ENCODE assay signal across 10 cellular contexts in the genomic region with DNA sequence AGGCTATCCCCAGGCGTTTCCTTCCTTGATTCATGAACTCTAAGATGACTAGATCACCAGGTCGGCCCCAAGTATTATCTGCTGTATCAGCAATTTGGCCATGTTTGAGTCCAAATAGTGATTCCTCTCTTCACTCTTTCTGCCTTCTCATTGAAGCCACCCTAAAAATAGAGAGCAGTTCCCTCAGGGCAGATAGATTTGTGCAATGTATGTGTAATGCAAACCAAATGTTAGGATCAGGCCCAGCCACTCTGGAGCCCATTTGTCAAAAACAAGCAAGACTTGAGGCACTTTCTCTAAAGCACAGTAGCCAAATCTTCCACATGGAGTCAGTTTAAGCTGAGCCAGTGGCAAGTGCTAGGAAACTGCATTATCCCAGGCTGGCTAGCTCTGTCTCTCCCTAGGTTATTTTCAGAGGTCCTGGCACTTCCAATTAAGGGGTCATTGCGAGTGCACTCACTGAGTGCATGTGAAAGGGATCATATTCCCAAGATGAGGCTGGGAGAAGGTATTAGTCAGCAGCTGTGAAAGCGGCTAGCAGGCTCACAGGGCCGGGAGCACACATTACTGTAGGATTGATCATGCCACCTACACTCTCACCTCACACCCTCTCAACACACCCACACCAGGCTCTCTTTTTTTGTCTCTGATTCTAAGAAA.
DNase-seq lines count a peak whose midpoint lies in the region; ATAC-seq and TF ChIP-seq lines count a peak whose summit lies in the region.
"Had no signal": no experiment of that assay in that cellular context is flagged by ENCODE, and none has a peak within 500 bp of the region (broad histone marks: within the 10 kb centered on the region; RNA-seq: fewer than 3 reads in every experiment).

No MANE protein-coding gene starts in this region.

- no peaks in the 10 kb centered on the region for H3K27me3 ChIP-seq in ACC112 (ENCODE audit: insufficient read depth, low read length)

- H3K4me3 ChIP-seq in ACC112 (ENCODE audit: low read depth, low read length) (no peak overlapping the region), coronary artery (no peak overlapping the region)
- H3K4me3 ChIP-seq: lung had no signal

- TF ChIP-seq CTCF in brain (conservative IDR thresholded peaks at IDR 0.05) (no peak), coronary artery (IDR thresholded peaks at IDR 0.05) (no peak)

- no peaks in the 10 kb centered on the region for H3K36me3 ChIP-seq in ACC112 (ENCODE audit: insufficient read depth, low read length)

- no peak for ATAC-seq in HG03196 (IDR thresholded peaks at IDR 0.05; ENCODE audit: unreplicated experiment)

- H3K27ac Mint-ChIP-seq in brain = peak overlapping the region in 4 of 5 experiments; percentile 8 to 87 (median 56)

- peak overlapping the region in 2 of 5 experiments; percentile 6 to 60 for H3K4me3 Mint-ChIP-seq in brain

- no peaks in the 10 kb centered on the region for H3K79me2 ChIP-seq in ACC112 (ENCODE audit: control insufficient read depth, insufficient read depth, low read length, unreplicated experiment)

- H3K27me3 Mint-ChIP-seq in brain = no peaks in the 10 kb centered on the region

- peaks cover 25% of the 10 kb centered on the region for H3K4me1 Mint-ChIP-seq in brain

- H3K36me3 Mint-ChIP-seq in brain = no peaks in the 10 kb centered on the region

- H3K27ac ChIP-seq in ACC112 (ENCODE audit: low read depth, low read length) = peak overlapping the region; percentile 30; the same call in 1 of the 2 replicates
- no peak overlapping the region for H3K27ac ChIP-seq in coronary artery
- H3K27ac ChIP-seq: KMS-11 had no signal

- DNase-seq in HS-5 (ENCODE audit: low read depth) = peak; percentile 84
- peak; percentile 92 for DNase-seq in islet precursor cell
- no peak for DNase-seq in HUDEP-2 (lab: John Stamatoyannopoulos, UW; ENCODE audit: unreplicated experiment in 76 of 76)
- DNase-seq in coronary artery (ENCODE audit: low spot score) = no peak
- no peak for DNase-seq in NCI-H2227 treated with DMSO at 0.1 percent for 48 hours (lab: John Stamatoyannopoulos, UW)

- H3K9me3 Mint-ChIP-seq in brain = peaks cover 0 to 6% (median 0%) of the 10 kb centered on the region in 5 experiments

- H2AFZ ChIP-seq in ACC112 (ENCODE audit: low read length, unreplicated experiment) = no peak overlapping the region

- H3K4me1 ChIP-seq in ACC112 (ENCODE audit: control insufficient read depth, insufficient read depth, low read length, unreplicated experiment) = peaks cover 4% of the 10 kb centered on the region

Comparison
In these comparisons a context has a peak if more than half of its experiments do, and no peak if none do; other contexts are left out.
1. DNase-seq: peak in HS-5 (single experiment) and islet precursor cell (single experiment); none in HUDEP-2 (0 of 76), coronary artery (single experiment) and NCI-H2227 treated with DMSO at 0.1 percent for 48 hours (single experiment).